In genomic region chr3:64222501-64222900, GRCh38 we compare ENCODE assay signal across 25 cellular contexts. TPM values are rescaled to one million over a fixed set of nuclear protein-coding genes. Genes with fewer than 3 reads are reported as not detected.
DNase-seq lines count a peak whose midpoint lies in the region; ATAC-seq, FAIRE-seq and TF ChIP-seq lines count a peak whose summit lies in the region.
"Had no signal": no experiment of that assay in that cellular context is flagged by ENCODE, and none has a peak within 500 bp of the region (broad histone marks: within the 10 kb centered on the region; RNA-seq: fewer than 3 reads in every experiment).

No MANE protein-coding gene starts in this region.

- H3K36me3 ChIP-seq in OCI-LY7 (ENCODE audit: insufficient read depth, low read length) = no peaks in the 10 kb centered on the region
- H3K36me3 ChIP-seq in gastroesophageal sphincter = no peaks in the 10 kb centered on the region

- no peaks in the 10 kb centered on the region for H3K36me3 Mint-ChIP-seq in osteocyte (ENCODE audit: unreplicated experiment)
- H3K36me3 Mint-ChIP-seq: mesothelial cell of epicardium had no signal

- no peaks in the 10 kb centered on the region; the same call in 1 of the 2 replicates for H3K79me2 ChIP-seq in OCI-LY7 (ENCODE audit: insufficient read depth, low read depth, low read length)
- H3K79me2 ChIP-seq: parathyroid adenoma had no signal

- no peaks in the 10 kb centered on the region for H4K20me1 ChIP-seq in OCI-LY7 (ENCODE audit: insufficient read depth, low read length)

- CTCF ChIA-PET in A549 (lab: Yijun Ruan, JAX) (interaction anchor here (0.8 to 3.2 kb wide), 10 partner anchors 13 to 199 kb away, joined by 3 to 27 read pairs (median 6); partner anchors contain the start of gene PSMD6), OCI-LY7 (lab: Charles Lee; ENCODE audit: unreplicated experiment) (no interaction called here)

- FAIRE-seq in A549 (lab: Jason Lieb, UNC) = no peak
- FAIRE-seq in GM19239 (lab: Jason Lieb, UNC) = no peak
- FAIRE-seq: H1, small intestine, TTC549 had no signal

- 66% methylated on average over 3 of the region's 3 CpGs for WGBS in A549 (ENCODE audit: missing lambda C conversion rate)
- WGBS in gastroesophageal sphincter (ENCODE audit: low coverage in 1 of 2), 2 donors = 56 to 71% methylated on average over 3 of the region's 3 CpGs

- intact Hi-C loops in OCI-LY7 (cut with micrococcal nuclease; ENCODE audit: unreplicated experiment) = loop anchor here (5.0 kb wide), 1 partner anchor 260 kb away; no protein-coding TSS in a partner anchor

- H3K27ac ChIP-seq in A549 = peak overlapping the region; percentile 91 to 93
- no peak overlapping the region for H3K27ac ChIP-seq in OCI-LY7 (ENCODE audit: low read depth, low read length, poor library complexity, severe bottlenecking)
- peak overlapping the region; percentile 80 to 96 (median 84) for H3K27ac ChIP-seq in gastroesophageal sphincter
- H3K27ac ChIP-seq: hepatocyte, parathyroid adenoma had no signal

- H3K9me2 ChIP-seq in OCI-LY7 (ENCODE audit: insufficient read depth, low read length) = no peaks in the 10 kb centered on the region

- BruUV-seq in OCI-LY7 (replicated peaks; lab: Mats Ljungman, UMichigan) = no TSS peak

- TF ChIP-seq EP300 in A549 (IDR thresholded peaks at IDR 0.05) (no peak), gastroesophageal sphincter (IDR thresholded peaks at IDR 0.05) (no peak)

- H3K9me3 ChIP-seq in A549 (no peaks in the 10 kb centered on the region), OCI-LY7 (ENCODE audit: low read length) (no peaks in the 10 kb centered on the region), gastroesophageal sphincter (no peaks in the 10 kb centered on the region)
- H3K9me3 ChIP-seq: testis had no signal

- H3K4me1 ChIP-seq in A549 (peaks cover 58% of the 10 kb centered on the region), OCI-LY7 (ENCODE audit: insufficient read depth, low read length, poor library complexity, severe bottlenecking) (peaks cover 34% of the 10 kb centered on the region), gastroesophageal sphincter (peaks cover 50 to 100% (median 68%) of the 10 kb centered on the region in 3 donors)
- H3K4me1 ChIP-seq: parathyroid adenoma had no signal

- H3K4me2 ChIP-seq in A549 (peak overlapping the region; percentile 76), OCI-LY7 (ENCODE audit: low read length) (peak overlapping the region; percentile 98)

- no peak for DNase-seq in A549 (ENCODE audit: low read depth in 1 of 2, low spot score in 1 of 2)
- DNase-seq in OCI-LY7 (ENCODE audit: low spot score) = no peak
- no peak for DNase-seq in osteocyte (ENCODE audit: extremely low spot score, unreplicated experiment)
- no peak for DNase-seq in NCI-H2171 (lab: John Stamatoyannopoulos, UW)
- DNase-seq in COR-L47 (lab: John Stamatoyannopoulos, UW) = no peak
- no peak for DNase-seq in MV-4-11 (lab: John Stamatoyannopoulos, UW)
- DNase-seq in GM19239 (ENCODE audit: insufficient read length, low spot score) = no peak
- DNase-seq: activated CD4-positive, alpha-beta T cell treated with anti-CD3 and anti-CD28 coated beads, Interleukin-2, amount 10 ng/mL, durations not matched to agents 24 days and 14 days; activated CD8-positive, alpha-beta memory T cell treated with anti-CD3 and anti-CD28 coated beads, Interleukin-2, amount 50 U/mL, for 4 hours; activated effector memory CD4-positive, alpha-beta T cell treated with anti-CD3 and anti-CD28 coated beads, Interleukin-2, amount 50 U/mL, for 16 hours; CD4-positive, alpha-beta T cell; DND-41; effector memory CD4-positive, alpha-beta T cell; NCI-H1694; NCI-H226; small intestine; stimulated activated CD4-positive, alpha-beta T cell treated with anti-CD3 and anti-CD28 coated beads, Interleukin-4, amount 100 ng/mL, for 4 hours; testis had no signal

- peaks cover 77% of the 10 kb centered on the region for H3K4me1 Mint-ChIP-seq in osteocyte (ENCODE audit: unreplicated experiment)
- H3K4me1 Mint-ChIP-seq: activated CD4-positive, alpha-beta T cell treated with anti-CD3 and anti-CD28 coated beads, Interleukin-2, amount 10 ng/mL, durations not matched to agents 24 days and 14 days; central memory CD8-positive, alpha-beta T cell had no signal

- no peaks in the 10 kb centered on the region for H3K9me3 Mint-ChIP-seq in osteocyte (ENCODE audit: unreplicated experiment)
- H3K9me3 Mint-ChIP-seq: activated CD4-positive, alpha-beta T cell treated with anti-CD3 and anti-CD28 coated beads, Interleukin-2, amount 10 ng/mL, durations not matched to agents 24 days and 14 days; CD4-positive, alpha-beta T cell; central memory CD8-positive, alpha-beta T cell; mesothelial cell of epicardium had no signal

- TF ChIP-seq POLR2A in A549 (IDR thresholded peaks at IDR 0.05; ENCODE audit: low read length) (no peak), gastroesophageal sphincter (IDR thresholded peaks at IDR 0.05) (no peak)

- H3K27me3 ChIP-seq in gastroesophageal sphincter = no peaks in the 10 kb centered on the region
- H3K27me3 ChIP-seq: hepatocyte, testis had no signal

- ATAC-seq in A549 (no peak), gastroesophageal sphincter (no peak)

- H2AFZ ChIP-seq in OCI-LY7 (ENCODE audit: low read length) = no peak overlapping the region
- H2AFZ ChIP-seq: hepatocyte, parathyroid adenoma had no signal

- peak overlapping the region; percentile 70 for H3K4me3 ChIP-seq in A549
- peak overlapping the region; percentile 75 for H3K4me3 ChIP-seq in OCI-LY7 (ENCODE audit: low read depth, low read length, poor library complexity, severe bottlenecking)
- H3K4me3 ChIP-seq in gastroesophageal sphincter = no peak overlapping the region
- H3K4me3 ChIP-seq: hepatocyte, testis had no signal

- TF ChIP-seq RAD21 in A549 (conservative IDR thresholded peaks at IDR 0.05 in 1 of 2, IDR thresholded peaks at IDR 0.05 in 1 of 2) = no peak

- peak overlapping the region; percentile 58 for H3K27ac Mint-ChIP-seq in osteocyte (ENCODE audit: unreplicated experiment)
- H3K27ac Mint-ChIP-seq: activated CD4-positive, alpha-beta T cell treated with anti-CD3 and anti-CD28 coated beads, Interleukin-2, amount 10 ng/mL, durations not matched to agents 24 days and 14 days; CD4-positive, alpha-beta T cell; mesothelial cell of epicardium had no signal

- no peaks in the 10 kb centered on the region for H3K27me3 Mint-ChIP-seq in osteocyte (ENCODE audit: unreplicated experiment)
- H3K27me3 Mint-ChIP-seq: activated CD4-positive, alpha-beta T cell treated with anti-CD3 and anti-CD28 coated beads, Interleukin-2, amount 10 ng/mL, durations not matched to agents 24 days and 14 days had no signal

- POLR2A ChIA-PET in A549 (lab: Yijun Ruan, JAX) = no interaction called here
- POLR2A ChIA-PET in OCI-LY7 (lab: Charles Lee) = interaction anchor here (0.8 to 1.4 kb wide), 3 partner anchors 9 to 295 kb away, joined by 3 read pairs; no protein-coding TSS in a partner anchor

- TF ChIP-seq CTCF in A549 (IDR thresholded peaks at IDR 0.05) = no peak
- TF ChIP-seq CTCF in OCI-LY7 (conservative IDR thresholded peaks at IDR 0.05; ENCODE audit: low read length) = no peak
- no peak for TF ChIP-seq CTCF in gastroesophageal sphincter (IDR thresholded peaks at IDR 0.05)
- no peak for TF ChIP-seq CTCF in osteocyte (IDR thresholded peaks at IDR 0.05)

- peak overlapping the region; percentile 89 for H3K4me3 Mint-ChIP-seq in osteocyte (ENCODE audit: unreplicated experiment)
- H3K4me3 Mint-ChIP-seq: activated CD4-positive, alpha-beta T cell treated with anti-CD3 and anti-CD28 coated beads, Interleukin-2, amount 10 ng/mL, durations not matched to agents 24 days and 14 days; CD4-positive, alpha-beta T cell; central memory CD8-positive, alpha-beta T cell; mesothelial cell of epicardium had no signal

TF ChIP-seq in A549, 52 proteins besides CTCF, POLR2A, EP300 and RAD21 (continues in another document):
- TF ChIP-seq CBX2 (IDR thresholded peaks at IDR 0.05; ENCODE audit: borderline replicate concordance, low read depth) (no peak), EHF (CRISPR knock-in tag; IDR thresholded peaks at IDR 0.05) (no peak), JUN (IDR thresholded peaks at IDR 0.05) (no peak), MYC (IDR thresholded peaks at IDR 0.05; ENCODE audit: borderline replicate concordance, low read length) (no peak), MAFK (IDR thresholded peaks at IDR 0.05; ENCODE audit: partially characterized antibody) (no peak), POLR2AphosphoS2 (conservative IDR thresholded peaks at IDR 0.05; ENCODE audit: low read length) (no peak), NPAS2 (CRISPR knock-in tag; IDR thresholded peaks at IDR 0.05; ENCODE audit: borderline replicate concordance) (no peak), PHF8 (IDR thresholded peaks at IDR 0.05; ENCODE audit: borderline replicate concordance, low read depth) (no peak), ZC3H11A (IDR thresholded peaks at IDR 0.05) (no peak), SMC3 (IDR thresholded peaks at IDR 0.05) (no peak), NR3C1 (IDR thresholded peaks at IDR 0.05) (no peak), KDM5A (IDR thresholded peaks at IDR 0.05) (no peak), HDAC2 (IDR thresholded peaks at IDR 0.05) (no peak)
- TF ChIP-seq, protein P1, sequence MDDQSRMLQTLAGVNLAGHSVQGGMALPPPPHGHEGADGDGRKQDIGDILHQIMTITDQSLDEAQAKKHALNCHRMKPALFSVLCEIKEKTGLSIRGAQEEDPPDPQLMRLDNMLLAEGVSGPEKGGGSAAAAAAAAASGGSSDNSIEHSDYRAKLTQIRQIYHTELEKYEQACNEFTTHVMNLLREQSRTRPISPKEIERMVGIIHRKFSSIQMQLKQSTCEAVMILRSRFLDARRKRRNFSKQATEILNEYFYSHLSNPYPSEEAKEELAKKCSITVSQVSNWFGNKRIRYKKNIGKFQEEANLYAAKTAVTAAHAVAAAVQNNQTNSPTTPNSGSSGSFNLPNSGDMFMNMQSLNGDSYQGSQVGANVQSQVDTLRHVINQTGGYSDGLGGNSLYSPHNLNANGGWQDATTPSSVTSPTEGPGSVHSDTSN (IDR thresholded peaks at IDR 0.05) = no peak
- TF ChIP-seq, protein P2, sequence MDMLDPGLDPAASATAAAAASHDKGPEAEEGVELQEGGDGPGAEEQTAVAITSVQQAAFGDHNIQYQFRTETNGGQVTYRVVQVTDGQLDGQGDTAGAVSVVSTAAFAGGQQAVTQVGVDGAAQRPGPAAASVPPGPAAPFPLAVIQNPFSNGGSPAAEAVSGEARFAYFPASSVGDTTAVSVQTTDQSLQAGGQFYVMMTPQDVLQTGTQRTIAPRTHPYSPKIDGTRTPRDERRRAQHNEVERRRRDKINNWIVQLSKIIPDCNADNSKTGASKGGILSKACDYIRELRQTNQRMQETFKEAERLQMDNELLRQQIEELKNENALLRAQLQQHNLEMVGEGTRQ (IDR thresholded peaks at IDR 0.05) = no peak

RNA-seq across cellular contexts. Expression of gene PRICKLE2, which starts 2.8 kb away (rescaled TPM):
- polyA plus RNA-seq in A549 (2011; rRNA removed) (6.3 and 8.0 TPM in 2 replicates), A549 (2017; fragmentation: RNase III; extraction: RNeasy Plus Mini Kit Qiagen cat#74134 plus additional on column Dnase treatment) (4.9 to 6.2 TPM (median 5.3 TPM) in 3 replicates)
- 1.0 and 1.2 TPM in 2 replicates for polyA plus RNA-seq in A549 (2012; cell fraction: cytosol; rRNA removed)
- polyA plus RNA-seq in A549 (2012; cell fraction: nucleus; rRNA removed) = 4.5 and 4.8 TPM in 2 replicates
- 35.2 and 39.1 TPM in 2 replicates for polyA minus RNA-seq in A549 (2011; rRNA and poly(A)+ RNA removed)
- 1.3 and 2.0 TPM in 2 replicates for total RNA-seq in OCI-LY7 (2014; rRNA removed; shearing (Covaris generic))
- total RNA-seq in OCI-LY7 (2022) (2.3 and 3.9 TPM in 2 replicates), gastroesophageal sphincter (100 to 1,000 TPM in 2 of 4 donors, 10 to 100 TPM in 2; 77.3 to 109 (median 96.7) TPM), osteocyte (24.7 and 25.2 TPM in 2 replicates)
- total RNA-seq: activated CD4-positive, alpha-beta T cell treated with anti-CD3 and anti-CD28 coated beads, Interleukin-2, amount 10 ng/mL, durations not matched to agents 24 days and 14 days; CD4-positive, alpha-beta T cell had no signal

Comparison
In these comparisons a context has a peak if more than half of its experiments do, and no peak if none do; other contexts are left out.
1. H3K4me3 ChIP-seq: peak in A549 (single experiment) and OCI-LY7 (single experiment); none in gastroesophageal sphincter (0 of 2).